Comparison of ENCODE assay signal across 10 cellular contexts in the genomic region with DNA sequence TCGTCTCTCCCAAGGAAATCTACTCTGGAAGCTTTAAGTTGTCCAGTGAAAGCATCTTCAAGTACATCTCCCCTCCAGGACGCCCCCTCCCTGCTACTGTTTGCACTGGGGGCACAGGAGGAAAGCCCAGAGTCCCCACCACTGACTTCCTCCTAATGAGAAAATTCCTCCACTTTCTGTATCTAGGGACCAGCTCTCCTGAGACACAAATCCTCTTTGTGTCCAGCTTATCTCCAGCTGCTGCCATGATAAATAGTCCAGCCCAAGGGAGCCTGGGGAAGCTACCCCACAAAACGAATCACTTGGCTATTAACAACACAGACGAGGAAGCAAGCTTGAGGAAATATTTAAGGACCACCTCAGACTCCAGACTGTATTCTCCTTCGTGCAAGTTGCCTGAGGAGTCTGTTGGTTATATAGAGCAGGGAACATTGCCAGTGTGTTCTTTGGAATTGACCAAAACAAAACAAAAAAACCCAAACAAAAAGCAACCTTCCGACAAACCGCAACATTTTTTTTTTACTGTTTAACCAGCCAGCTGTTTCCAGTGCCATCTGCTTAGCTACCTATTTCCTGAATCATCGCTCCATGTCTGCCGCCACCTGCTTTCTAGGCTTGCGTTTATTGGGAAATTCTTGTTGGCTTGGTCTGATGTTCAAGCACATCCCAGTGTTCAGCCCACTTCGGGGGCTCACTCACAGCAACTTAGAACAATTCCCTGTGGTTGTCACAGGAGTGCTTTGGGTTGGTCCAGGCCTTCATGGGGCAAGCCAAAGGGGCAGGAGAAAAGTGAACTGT. TPM values are rescaled to one million over a fixed set of nuclear protein-coding genes. Genes with fewer than 3 reads are reported as not detected.
DNase-seq lines count a peak whose midpoint lies in the region; ATAC-seq and TF ChIP-seq lines count a peak whose summit lies in the region.
"Had no signal": no experiment of that assay in that cellular context is flagged by ENCODE, and none has a peak within 500 bp of the region (broad histone marks: within the 10 kb centered on the region; RNA-seq: fewer than 3 reads in every experiment).

No MANE protein-coding gene starts in this region.

- H3K36me3 ChIP-seq in colonic mucosa (no peaks in the 10 kb centered on the region), osteoblast (ENCODE audit: insufficient read depth, low read length) (no peaks in the 10 kb centered on the region)

- intact Hi-C loops in colonic mucosa (cut with DNase I): loop anchor here (10.0 kb wide), 1 partner anchor 104 kb away; no protein-coding TSS in a partner anchor

- no peak for TF ChIP-seq CTCF in colonic mucosa (IDR thresholded peaks at IDR 0.05)
- TF ChIP-seq CTCF in osteoblast (IDR thresholded peaks at IDR 0.05; ENCODE audit: extremely low read depth, low read depth, low read length): no peak

- no peaks in the 10 kb centered on the region for H3K9me3 ChIP-seq in colonic mucosa
- H3K9me3 ChIP-seq in osteoblast (ENCODE audit: low read depth, low read length): no peaks in the 10 kb centered on the region

- DNase-seq in MV-4-11 (lab: John Stamatoyannopoulos, UW) (peak; percentile 25), colonic mucosa (no peak), osteoblast (ENCODE audit: insufficient read length, low spot score, missing footprints) (no peak), Ammon's horn (ENCODE audit: low spot score) (no peak), foreskin melanocyte (no peak), NCI-H446 treated with DMSO at 0.1 percent for 48 hours (lab: John Stamatoyannopoulos, UW) (no peak), NCI-H1092 (lab: John Stamatoyannopoulos, UW) (no peak)
- DNase-seq: effector CD8-positive, alpha-beta T cell had no signal

- H3K79me2 ChIP-seq in osteoblast (ENCODE audit: insufficient read depth, low read length): no peaks in the 10 kb centered on the region

- no peak overlapping the region for H2AFZ ChIP-seq in osteoblast (ENCODE audit: low read length)

- H3K27me3 ChIP-seq in colonic mucosa: no peaks in the 10 kb centered on the region
- peaks cover 30% of the 10 kb centered on the region for H3K27me3 ChIP-seq in osteoblast (ENCODE audit: insufficient read depth, low read length)

- peak overlapping the region; percentile 22 for H3K4me2 ChIP-seq in osteoblast (ENCODE audit: insufficient read depth, low read length)

- no peak overlapping the region for H3K4me3 ChIP-seq in colonic mucosa
- H3K4me3 ChIP-seq in osteoblast (ENCODE audit: insufficient read depth, low read length): no peak overlapping the region

- H3K4me1 ChIP-seq in colonic mucosa: no peaks in the 10 kb centered on the region
- H3K4me1 ChIP-seq in osteoblast (ENCODE audit: insufficient read depth, low read length): no peaks in the 10 kb centered on the region

- ATAC-seq in GM18861 (IDR thresholded peaks at IDR 0.05; ENCODE audit: unreplicated experiment): peak; percentile 63

- H3K27ac ChIP-seq in colonic mucosa (peak overlapping the region; percentile 50), osteoblast (ENCODE audit: low read depth, low read length) (no peak overlapping the region)

- peak overlapping the region in 1 of 2 donors; percentile 65 for H3K9ac ChIP-seq in colonic mucosa (ENCODE audit: low read depth in 2 of 2, low read length in 2 of 2)

- H4K20me1 ChIP-seq in osteoblast (ENCODE audit: insufficient read depth, low read length): no peaks in the 10 kb centered on the region

RNA-seq across cellular contexts. Expression of a gene that starts 7.7 kb away (rescaled TPM):
- total RNA-seq in colonic mucosa (10 to 100 TPM; 26.9 to 54.0 TPM), osteoblast (under 0.01 and 0.29 TPM in 2 replicates)

RNA-seq across cellular contexts. Expression of a gene that starts 12.6 kb away (rescaled TPM):
- total RNA-seq in colonic mucosa: not detected
- not detected in 2 replicates for total RNA-seq in osteoblast
- total RNA-seq: NCI-H460 had no signal

RNA-seq across cellular contexts. Expression of a gene that starts 22.7 kb away (rescaled TPM):
- total RNA-seq in colonic mucosa (under 1 TPM; 0.27 to 0.69 TPM), osteoblast (not detected in 2 replicates)
- total RNA-seq: NCI-H460 had no signal

Comparison
In these comparisons a context has a peak if more than half of its experiments do, and no peak if none do; other contexts are left out.
1. RNA of a gene that starts 7.7 kb away (total RNA-seq): 26.9 to 54.0 TPM in colonic mucosa; under 0.01 to 0.29 TPM in osteoblast; every median in the first group is over 10 times any median in the second.